In the genomic region with DNA sequence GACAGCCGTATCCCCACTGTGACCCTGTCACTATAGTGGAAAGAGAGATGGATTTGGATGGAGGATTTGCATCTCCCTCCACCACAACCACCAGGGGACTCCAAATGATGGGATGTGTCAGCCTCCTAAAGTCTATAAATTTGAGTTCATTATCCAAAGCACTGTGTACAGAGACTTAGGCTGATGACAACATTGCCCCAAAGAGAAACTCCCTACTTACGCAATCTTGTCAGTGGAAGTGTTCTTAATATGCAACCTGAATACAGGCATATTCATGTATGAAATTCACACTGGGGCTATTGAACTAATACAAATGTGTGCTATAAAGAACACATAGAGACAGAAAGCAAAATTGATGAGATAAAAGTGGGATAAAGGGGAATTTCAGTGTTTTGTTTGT, we compare ENCODE assay signal across 20 cellular contexts.
"Had no signal": no experiment of that assay in that cellular context is flagged by ENCODE, and none has a peak within 500 bp of the region (broad histone marks: within the 10 kb centered on the region; RNA-seq: fewer than 3 reads in every experiment).

No MANE protein-coding gene starts in this region.

- H3K4me3 Mint-ChIP-seq: activated T-cell treated with anti-CD3 and anti-CD28 coated beads, Interleukin-2, amount 50 U/mL, for 72 hours; nephron progenitor cell; stimulated activated memory B cell treated with anti-CD40 and anti-IgM and Interleukin-4, amounts not matched to agents 10 μg/mL and 1 μg/mL and 100 μg/mL, for 72 hours had no signal

- H3K27ac Mint-ChIP-seq: activated T-cell treated with anti-CD3 and anti-CD28 coated beads, Interleukin-2, amount 50 U/mL, for 72 hours; stimulated activated memory B cell treated with anti-CD40 and anti-IgM and Interleukin-4, amounts not matched to agents 10 μg/mL and 1 μg/mL and 100 μg/mL, for 72 hours had no signal

- DNase-seq: activated CD4-positive, CD25-positive, alpha-beta regulatory T cell treated with anti-CD3 and anti-CD28 coated beads, Interleukin-2, amount 50 U/mL, for 72 hours; activated effector memory CD4-positive, alpha-beta T cell treated with anti-CD3 and anti-CD28 coated beads, Interleukin-2, amount 50 U/mL, for 16 hours; activated naive CD4-positive, alpha-beta T cell treated with anti-CD3 and anti-CD28 coated beads, Interleukin-2, amount 50 U/mL, for 16 hours; activated T-cell treated with anti-CD3 and anti-CD28 coated beads, Interleukin-2, amount 50 U/mL, for 72 hours; cortex of kidney; foreskin fibroblast; hippocampal formation; nephron progenitor cell; nucleus accumbens; posterior cingulate gyrus; sigmoid colon; stimulated activated CD4-positive, alpha-beta T cell treated with anti-CD3 and anti-CD28 coated beads, Interleukin-4, amount 100 ng/mL, for 24 hours; upper lobe of left lung had no signal

- H3K9me3 Mint-ChIP-seq: stimulated activated memory B cell treated with anti-CD40 and anti-IgM and Interleukin-4, amounts not matched to agents 10 μg/mL and 1 μg/mL and 100 μg/mL, for 72 hours had no signal

- H3K36me3 Mint-ChIP-seq: stimulated activated memory B cell treated with anti-CD40 and anti-IgM and Interleukin-4, amounts not matched to agents 10 μg/mL and 1 μg/mL and 100 μg/mL, for 72 hours had no signal

- ATAC-seq: activated T-cell treated with anti-CD3 and anti-CD28 coated beads, Interleukin-2, amount 50 U/mL, for 72 hours; left lobe of liver; stimulated activated memory B cell treated with anti-CD40 and anti-IgM and Interleukin-4, amounts not matched to agents 10 μg/mL and 1 μg/mL and 100 μg/mL, for 72 hours had no signal

- H3K27me3 Mint-ChIP-seq: stimulated activated memory B cell treated with anti-CD40 and anti-IgM and Interleukin-4, amounts not matched to agents 10 μg/mL and 1 μg/mL and 100 μg/mL, for 72 hours had no signal

- H3K4me1 Mint-ChIP-seq: stimulated activated memory B cell treated with anti-CD40 and anti-IgM and Interleukin-4, amounts not matched to agents 10 μg/mL and 1 μg/mL and 100 μg/mL, for 72 hours had no signal

- H3K4me3 ChIP-seq: ascending aorta, breast epithelium, sigmoid colon, thoracic aorta, upper lobe of left lung had no signal

- FAIRE-seq: endothelial cell of umbilical vein, keratinocyte had no signal
